Comparison of ENCODE assay signal across 7 cellular contexts in the genomic region with DNA sequence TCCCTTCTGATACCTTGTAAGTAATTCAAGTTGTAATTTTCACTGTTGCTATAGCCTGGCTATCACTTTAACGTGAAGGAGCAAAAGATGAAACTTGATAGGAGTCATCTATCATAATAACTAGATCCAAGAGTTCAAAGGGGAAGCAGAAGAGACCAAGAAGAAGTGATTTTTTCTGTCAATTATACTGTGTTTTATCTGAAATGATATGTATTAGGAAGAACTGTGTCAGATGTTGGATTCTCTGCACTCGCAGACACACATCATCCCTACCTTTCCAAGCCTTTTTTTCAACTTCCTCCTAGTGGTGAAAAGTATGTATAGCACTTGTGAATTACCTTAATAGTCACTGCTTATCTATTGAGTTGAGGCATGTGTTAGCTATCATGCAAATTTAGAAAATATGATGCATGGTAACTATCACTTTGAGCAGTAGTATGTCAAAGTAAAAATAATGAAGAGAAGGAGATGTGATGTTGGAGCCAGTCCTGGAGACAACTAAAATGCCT.
DNase-seq lines count a peak whose midpoint lies in the region; ATAC-seq, FAIRE-seq and TF ChIP-seq lines count a peak whose summit lies in the region.
"Not testable (repeated sequence)": the region's sequence is repeated elsewhere in the genome, so short reads cannot be mapped to it uniquely, and the experiment has no call there.

No MANE protein-coding gene starts in this region.

- H3K36me3 ChIP-seq in bronchial epithelial cell (ENCODE audit: control insufficient read depth, insufficient read depth, low read length): not testable (repeated sequence)

- not testable (repeated sequence) for H3K4me3 ChIP-seq in bronchial epithelial cell (ENCODE audit: low read depth, low read length)

- FAIRE-seq in RCC 7860 (lab: Jason Lieb, UNC) (peak; percentile 70), bronchial epithelial cell (lab: Jason Lieb, UNC) (peak; percentile 68)

- DNase-seq in RCC 7860 (ENCODE audit: low spot score); bronchial epithelial cell (ENCODE audit: low read depth); left lobe of liver (ENCODE audit: low spot score): not testable (repeated sequence)

- peak; percentile 65 for ATAC-seq in GM18502 (IDR thresholded peaks at IDR 0.05; ENCODE audit: poor library complexity, unreplicated experiment)
- peak; percentile 68 for ATAC-seq in GM19395 (IDR thresholded peaks at IDR 0.05; ENCODE audit: unreplicated experiment)
- ATAC-seq in HG02610 (IDR thresholded peaks at IDR 0.05; ENCODE audit: unreplicated experiment): peak; percentile 76
- ATAC-seq in HG03342 (IDR thresholded peaks at IDR 0.05; ENCODE audit: unreplicated experiment): peak; percentile 70
- ATAC-seq in left lobe of liver: peak; percentile 75

- TF ChIP-seq CTCF in bronchial epithelial cell (IDR thresholded peaks at IDR 0.05; ENCODE audit: insufficient read depth, low read length, severe bottlenecking): not testable (repeated sequence)

- not testable (repeated sequence) for H3K27me3 ChIP-seq in bronchial epithelial cell (ENCODE audit: control insufficient read depth, insufficient read depth, low read length)
